In genomic region chr6:25034477-25034876, GRCh38 we compare ENCODE assay signal across 10 cellular contexts.
DNase-seq lines count a peak whose midpoint lies in the region; ATAC-seq, FAIRE-seq and TF ChIP-seq lines count a peak whose summit lies in the region.
"Had no signal": no experiment of that assay in that cellular context is flagged by ENCODE, and none has a peak within 500 bp of the region (broad histone marks: within the 10 kb centered on the region; RNA-seq: fewer than 3 reads in every experiment).

No MANE protein-coding gene starts in this region.

- FAIRE-seq in astrocyte (lab: Jason Lieb, UNC) = no peak

- peak in 1 of 2 donors; percentile 49 for ATAC-seq in natural killer cell treated with Interleukin-12 subunit alpha and Interleukin-12 subunit beta and Interleukin-15 and Interleukin-18, amount 100 ng/mL, for 72 hours
- ATAC-seq in left lobe of liver (no peak), GM18520 (IDR thresholded peaks at IDR 0.05; ENCODE audit: unreplicated experiment) (no peak), HG03139 (IDR thresholded peaks at IDR 0.05; ENCODE audit: unreplicated experiment) (no peak)
- ATAC-seq: heart left ventricle had no signal

- no peak overlapping the region for H3K9ac ChIP-seq in astrocyte (ENCODE audit: low read length)

- H3K4me3 Mint-ChIP-seq in CD8-positive, alpha-beta memory T cell = peak overlapping the region; percentile 82 to 89 (median 87)
- H3K4me3 Mint-ChIP-seq in astrocyte (ENCODE audit: unreplicated experiment) = no peak overlapping the region
- peak overlapping the region; percentile 95 for H3K4me3 Mint-ChIP-seq in natural killer cell treated with Interleukin-12 subunit alpha and Interleukin-12 subunit beta and Interleukin-15 and Interleukin-18, amount 100 ng/mL, for 72 hours

- DNase-seq in CD8-positive, alpha-beta memory T cell = no peak
- no peak for DNase-seq in MG63
- no peak for DNase-seq in astrocyte (ENCODE audit: low read depth)
- DNase-seq in natural killer cell treated with Interleukin-12 subunit alpha and Interleukin-12 subunit beta and Interleukin-15 and Interleukin-18, amount 100 ng/mL, for 72 hours (ENCODE audit: low spot score) = no peak
- DNase-seq in left lobe of liver (ENCODE audit: low spot score) = no peak
- DNase-seq in SKM-1 treated with dmso at 0.1 percent for 144 hours (lab: John Stamatoyannopoulos, UW; ENCODE audit: unreplicated experiment) = no peak
- DNase-seq: heart left ventricle, NCI-H1436 treated with DMSO at 0.1 percent for 48 hours had no signal

- CTCF ChIA-PET in CD8-positive, alpha-beta memory T cell (lab: Charles Lee) = interaction anchor here (0.7 to 7.1 kb wide), 6 partner anchors 8 to 101 kb away, joined by 3 to 77 read pairs (median 6); no protein-coding TSS in a partner anchor

- no peaks in the 10 kb centered on the region for H4K20me1 ChIP-seq in astrocyte (ENCODE audit: insufficient read depth, low read length)

- POLR2A ChIA-PET in CD8-positive, alpha-beta memory T cell (lab: Charles Lee) = interaction anchor here (1.1 kb wide), 1 partner anchor 104 kb away, joined by 3 read pairs; no protein-coding TSS in a partner anchor

- no peaks in the 10 kb centered on the region for H3K27me3 ChIP-seq in CD8-positive, alpha-beta memory T cell (ENCODE audit: insufficient read depth, low read length, poor library complexity, severe bottlenecking)
- H3K27me3 ChIP-seq in MG63 (no peaks in the 10 kb centered on the region), astrocyte (ENCODE audit: insufficient read depth, low read length) (no peaks in the 10 kb centered on the region)
- H3K27me3 ChIP-seq: heart left ventricle had no signal

- no peaks in the 10 kb centered on the region for H3K9me3 Mint-ChIP-seq in CD8-positive, alpha-beta memory T cell
- H3K9me3 Mint-ChIP-seq in astrocyte (ENCODE audit: unreplicated experiment) = no peaks in the 10 kb centered on the region
- H3K9me3 Mint-ChIP-seq in natural killer cell treated with Interleukin-12 subunit alpha and Interleukin-12 subunit beta and Interleukin-15 and Interleukin-18, amount 100 ng/mL, for 72 hours = no peaks in the 10 kb centered on the region

- peaks cover 48% of the 10 kb centered on the region for H3K4me1 ChIP-seq in CD8-positive, alpha-beta memory T cell (ENCODE audit: insufficient read depth, low read length)
- H3K4me1 ChIP-seq in astrocyte (ENCODE audit: insufficient read depth, low read length) = peaks cover 5% of the 10 kb centered on the region

- no peak for TF ChIP-seq CTCF in astrocyte (IDR thresholded peaks at IDR 0.05; ENCODE audit: insufficient read depth, low read depth, low read length)

- H3K9me3 ChIP-seq in CD8-positive, alpha-beta memory T cell (ENCODE audit: low read length) = no peaks in the 10 kb centered on the region
- H3K9me3 ChIP-seq in MG63 (no peaks in the 10 kb centered on the region), astrocyte (ENCODE audit: insufficient read depth, low read depth, low read length) (no peaks in the 10 kb centered on the region)
- H3K9me3 ChIP-seq: heart left ventricle had no signal

- peak overlapping the region; percentile 94 to 99 (median 97) for H3K27ac Mint-ChIP-seq in CD8-positive, alpha-beta memory T cell
- no peak overlapping the region for H3K27ac Mint-ChIP-seq in astrocyte (ENCODE audit: unreplicated experiment)
- peak overlapping the region; percentile 100 for H3K27ac Mint-ChIP-seq in natural killer cell treated with Interleukin-12 subunit alpha and Interleukin-12 subunit beta and Interleukin-15 and Interleukin-18, amount 100 ng/mL, for 72 hours

- H3K4me1 Mint-ChIP-seq in CD8-positive, alpha-beta memory T cell = peaks cover 75 to 92% (median 80%) of the 10 kb centered on the region in 3 donors
- no peaks in the 10 kb centered on the region for H3K4me1 Mint-ChIP-seq in astrocyte (ENCODE audit: low read depth, unreplicated experiment)
- peaks cover 51 to 66% of the 10 kb centered on the region in 2 donors for H3K4me1 Mint-ChIP-seq in natural killer cell treated with Interleukin-12 subunit alpha and Interleukin-12 subunit beta and Interleukin-15 and Interleukin-18, amount 100 ng/mL, for 72 hours (ENCODE audit: low read depth in 2 of 2)

- peak overlapping the region; percentile 55 for H3K27ac ChIP-seq in CD8-positive, alpha-beta memory T cell (ENCODE audit: low read depth, low read length)
- no peak overlapping the region for H3K27ac ChIP-seq in astrocyte (ENCODE audit: low read depth, low read length)

- H3K79me2 ChIP-seq in astrocyte (ENCODE audit: insufficient read depth, low read length) = no peaks in the 10 kb centered on the region

- no peaks in the 10 kb centered on the region for H3K27me3 Mint-ChIP-seq in CD8-positive, alpha-beta memory T cell
- H3K27me3 Mint-ChIP-seq in astrocyte (ENCODE audit: low read depth, unreplicated experiment) = no peaks in the 10 kb centered on the region
- no peaks in the 10 kb centered on the region for H3K27me3 Mint-ChIP-seq in natural killer cell treated with Interleukin-12 subunit alpha and Interleukin-12 subunit beta and Interleukin-15 and Interleukin-18, amount 100 ng/mL, for 72 hours

- H2AFZ ChIP-seq in astrocyte (ENCODE audit: low read depth, low read length) = no peak overlapping the region

- peaks cover 0 to 17% (median 6%) of the 10 kb centered on the region in 3 donors for H3K36me3 Mint-ChIP-seq in CD8-positive, alpha-beta memory T cell
- no peaks in the 10 kb centered on the region for H3K36me3 Mint-ChIP-seq in astrocyte (ENCODE audit: low read depth, unreplicated experiment)
- H3K36me3 Mint-ChIP-seq in natural killer cell treated with Interleukin-12 subunit alpha and Interleukin-12 subunit beta and Interleukin-15 and Interleukin-18, amount 100 ng/mL, for 72 hours = no peaks in the 10 kb centered on the region

- peak overlapping the region; percentile 65 for H3K4me3 ChIP-seq in CD8-positive, alpha-beta memory T cell (ENCODE audit: low read length)
- H3K4me3 ChIP-seq in MG63 (0 out of 2 replicates have a peak overlapping the region, but pooled peaks have one; percentile 11), astrocyte (ENCODE audit: insufficient read depth, low read depth, low read length) (no peak overlapping the region)

- H3K4me2 ChIP-seq in astrocyte (ENCODE audit: low read length) = peak overlapping the region; percentile 68

- no peaks in the 10 kb centered on the region for H3K36me3 ChIP-seq in CD8-positive, alpha-beta memory T cell (ENCODE audit: insufficient read depth, low read length)
- H3K36me3 ChIP-seq in MG63 (no peaks in the 10 kb centered on the region), astrocyte (ENCODE audit: insufficient read depth, low read length) (no peaks in the 10 kb centered on the region)
- H3K36me3 ChIP-seq: heart left ventricle had no signal
